8 cellular contexts compared by ENCODE assay signal in the genomic region with DNA sequence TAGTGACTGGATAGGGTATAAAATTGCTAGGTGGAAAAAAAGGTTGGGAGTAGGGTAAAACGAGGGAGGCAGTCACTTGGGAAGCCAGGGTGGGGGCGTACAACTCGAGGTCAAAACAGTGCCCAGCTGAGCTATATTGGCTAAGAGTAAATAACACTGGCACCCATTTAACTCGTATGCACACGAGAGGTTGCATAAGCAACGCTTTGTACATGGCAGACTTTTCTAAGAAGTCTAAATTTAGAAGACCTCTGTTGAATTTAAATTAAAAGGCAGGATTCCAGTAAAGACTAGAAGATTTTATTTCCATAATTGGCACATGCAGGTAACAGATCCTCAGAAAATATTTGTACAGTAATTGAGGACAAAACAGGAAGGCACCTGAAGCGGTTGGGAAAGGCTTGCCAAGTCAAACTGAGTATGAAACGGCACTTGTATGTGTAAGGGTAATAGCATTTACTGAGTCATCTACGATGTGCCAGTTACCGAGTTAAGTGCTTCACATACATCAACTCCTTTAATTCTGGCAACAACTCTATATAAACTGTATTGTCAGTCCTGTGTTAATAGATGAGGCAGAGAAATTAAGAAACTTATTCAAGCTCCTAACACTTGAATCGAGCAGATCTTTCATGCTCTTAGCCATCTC. TPM values are rescaled to one million over a fixed set of nuclear protein-coding genes. Genes with fewer than 3 reads are reported as not detected.
DNase-seq lines count a peak whose midpoint lies in the region; ATAC-seq and TF ChIP-seq lines count a peak whose summit lies in the region.

No MANE protein-coding gene starts in this region.

- peak overlapping the region; percentile 98 for H3K27ac ChIP-seq in left ventricle myocardium inferior (replicated peaks)
- H3K27ac ChIP-seq in right cardiac atrium (ENCODE audit: low read length): no peak overlapping the region
- no peak overlapping the region for H3K27ac ChIP-seq in OCI-LY1 (ENCODE audit: low read depth, low read length, poor library complexity, severe bottlenecking)

- no peaks in the 10 kb centered on the region for H4K20me1 ChIP-seq in OCI-LY1 (ENCODE audit: insufficient read depth, low read length)

- peak overlapping the region; percentile 96; the same call in 1 of the 2 replicates for H3K4me2 ChIP-seq in OCI-LY1 (ENCODE audit: low read length)

- H3K36me3 ChIP-seq in left ventricle myocardium inferior: no peaks in the 10 kb centered on the region
- no peaks in the 10 kb centered on the region for H3K36me3 ChIP-seq in OCI-LY1 (ENCODE audit: insufficient read depth, low read length)

- 80% methylated on average over 11 of the region's 11 CpGs for WGBS in right cardiac atrium

- H3K27me3 ChIP-seq in left ventricle myocardium inferior (ENCODE audit: low read depth) (no peaks in the 10 kb centered on the region), right cardiac atrium (ENCODE audit: control insufficient read depth, insufficient read depth) (no peaks in the 10 kb centered on the region), OCI-LY1 (ENCODE audit: insufficient read depth, low read length) (no peaks in the 10 kb centered on the region)

- TF ChIP-seq POLR2A in erythroblast (IDR thresholded peaks at IDR 0.05; ENCODE audit: low read length): no peak

- H3K4me1 ChIP-seq in left ventricle myocardium inferior (peaks cover 44% of the 10 kb centered on the region), right cardiac atrium (ENCODE audit: control insufficient read depth, insufficient read depth, low read length) (no peaks in the 10 kb centered on the region), OCI-LY1 (ENCODE audit: insufficient read depth, low read length, severe bottlenecking) (peaks cover 24% of the 10 kb centered on the region)

- no peak for TF ChIP-seq CTCF in left ventricle myocardium inferior (IDR thresholded peaks at IDR 0.05; ENCODE audit: borderline replicate concordance)
- TF ChIP-seq CTCF in OCI-LY1 (IDR thresholded peaks at IDR 0.05; ENCODE audit: low read length): no peak

- H3K9me3 ChIP-seq in left ventricle myocardium inferior (replicated peaks): no peaks in the 10 kb centered on the region
- H3K9me3 ChIP-seq in right cardiac atrium (ENCODE audit: control insufficient read depth, low read length): no peaks in the 10 kb centered on the region
- no peaks in the 10 kb centered on the region for H3K9me3 ChIP-seq in OCI-LY1 (ENCODE audit: low read length)

- peak overlapping the region; percentile 86 for H3K4me3 ChIP-seq in left ventricle myocardium inferior
- no peak overlapping the region for H3K4me3 ChIP-seq in right cardiac atrium (ENCODE audit: low read length)
- peak overlapping the region; percentile 76 for H3K4me3 ChIP-seq in OCI-LY1 (ENCODE audit: low read depth, low read length, poor library complexity, severe bottlenecking)

- no peak for ATAC-seq in right cardiac atrium
- ATAC-seq in HG03432 (IDR thresholded peaks at IDR 0.05; ENCODE audit: unreplicated experiment): no peak
- no peak for ATAC-seq in GM19463 (IDR thresholded peaks at IDR 0.05; ENCODE audit: unreplicated experiment)
- ATAC-seq in GM18868 (IDR thresholded peaks at IDR 0.05; ENCODE audit: unreplicated experiment): no peak

- H3K9ac ChIP-seq in OCI-LY1 (ENCODE audit: low read length): no peak overlapping the region

- intact Hi-C loops in left ventricle myocardium inferior (cut with micrococcal nuclease) (loop anchor here (10.0 kb wide), 1 partner anchor 95 kb away; no protein-coding TSS in a partner anchor), right cardiac atrium (cut with DNase I) (loop anchor here in 1 of 4 donors (10.0 kb wide), 1 partner anchor 145 kb away; no protein-coding TSS in a partner anchor)

- H3K79me2 ChIP-seq in OCI-LY1 (ENCODE audit: insufficient read depth, low read length): no peaks in the 10 kb centered on the region

- no peak overlapping the region for H2AFZ ChIP-seq in OCI-LY1 (ENCODE audit: low read length)

- DNase-seq in left ventricle myocardium inferior: no peak
- DNase-seq in right cardiac atrium: no peak
- peak; percentile 14 to 41 for DNase-seq in erythroblast (lab: John Stamatoyannopoulos, UW)
- DNase-seq in foreskin melanocyte: no peak

- H3F3A ChIP-seq in OCI-LY1 (ENCODE audit: insufficient read depth, low read length): no peaks in the 10 kb centered on the region

- no peaks in the 10 kb centered on the region for H3K9me2 ChIP-seq in OCI-LY1 (ENCODE audit: low read depth, low read length)

RNA-seq across cellular contexts. Expression of a gene that starts 1.4 kb away (rescaled TPM):
- total RNA-seq in left ventricle myocardium inferior: 8.6 TPM
- total RNA-seq in right cardiac atrium: 10 to 100 TPM in 1 of 4 donors, 1 to 10 TPM in 3; 8.0 to 11.1 (median 9.7) TPM
- polyA plus RNA-seq in right cardiac atrium: 4.7 TPM

RNA-seq across cellular contexts. Expression of a gene that starts 41.0 kb away (rescaled TPM):
- total RNA-seq in left ventricle myocardium inferior (182 TPM), right cardiac atrium (100 to 1,000 TPM; 145 to 271 (median 232) TPM)
- polyA plus RNA-seq in right cardiac atrium: 48.0 TPM

Comparison
In these comparisons a context has a peak if more than half of its experiments do, and no peak if none do; other contexts are left out.
1. DNase-seq: peak in erythroblast (2 of 2); none in left ventricle myocardium inferior (single experiment), right cardiac atrium (0 of 3) and foreskin melanocyte (single experiment).